ENCODE assay signal across 12 cellular contexts in genomic region chr21:46425566-46425965, GRCh38. TPM values are rescaled to one million over a fixed set of nuclear protein-coding genes. Genes with fewer than 3 reads are reported as not detected.
A peak's percentile ranks its signal among the peaks of the same experiment; 100 is the strongest.
DNase-seq lines count a peak whose midpoint lies in the region; ATAC-seq and TF ChIP-seq lines count a peak whose summit lies in the region.
"Had no signal": no experiment of that assay in that cellular context is flagged by ENCODE, and none has a peak within 500 bp of the region (broad histone marks: within the 10 kb centered on the region; RNA-seq: fewer than 3 reads in every experiment).

No MANE protein-coding gene starts in this region.

- H2AFZ ChIP-seq in GM23338, result no peak overlapping the region

- CTCF ChIA-PET in Calu3 (lab: Charles Lee), result no interaction called here

- no peaks in the 10 kb centered on the region for H3K9me3 Mint-ChIP-seq in GM23338
- H3K9me3 Mint-ChIP-seq in activated CD4-positive, alpha-beta T cell treated with anti-CD3 and anti-CD28 coated beads, Interleukin-2, amount 10 ng/mL, durations not matched to agents 24 days and 14 days, result no peaks in the 10 kb centered on the region
- no peaks in the 10 kb centered on the region for H3K9me3 Mint-ChIP-seq in activated naive CD8-positive, alpha-beta T cell treated with anti-CD3 and anti-CD28 coated beads, Interleukin-2, amount 10 ng/mL, durations not matched to agents 7 days and 5 days
- no peaks in the 10 kb centered on the region for H3K9me3 Mint-ChIP-seq in Calu3 (ENCODE audit: low read depth, unreplicated experiment)

- H3K4me3 Mint-ChIP-seq in GM23338, result no peak overlapping the region
- no peak overlapping the region for H3K4me3 Mint-ChIP-seq in activated CD4-positive, alpha-beta T cell treated with anti-CD3 and anti-CD28 coated beads, Interleukin-2, amount 10 ng/mL, durations not matched to agents 24 days and 14 days
- peak overlapping the region; percentile 83 for H3K4me3 Mint-ChIP-seq in activated naive CD8-positive, alpha-beta T cell treated with anti-CD3 and anti-CD28 coated beads, Interleukin-2, amount 10 ng/mL, durations not matched to agents 7 days and 5 days
- H3K4me3 Mint-ChIP-seq in Calu3 (ENCODE audit: low read depth, unreplicated experiment), result no peak overlapping the region

- H3K4me3 ChIP-seq in GM23338, result no peak overlapping the region
- H3K4me3 ChIP-seq: BLaER1 treated with 17β-estradiol and CSF1 and Interleukin-3, amounts not matched to agents 10 nM and 100 nM; thyroid gland had no signal

- TF ChIP-seq CTCF in GM23338 (conservative IDR thresholded peaks at IDR 0.05; ENCODE audit: low read depth in 2 of 2) (0 out of 4 replicates have a peak, but pooled peaks of 1 of the 2 experiments have one; percentile 1), Calu3 (IDR thresholded peaks at IDR 0.05; ENCODE audit: unreplicated experiment) (no peak)

- H4K20me1 ChIP-seq in GM23338 (replicated peaks; ENCODE audit: insufficient read depth), result no peaks in the 10 kb centered on the region

- H3K9me2 ChIP-seq in GM23338 (ENCODE audit: insufficient read depth), result no peaks in the 10 kb centered on the region

- POLR2A ChIA-PET in activated naive CD8-positive, alpha-beta T cell treated with anti-CD3 and anti-CD28 coated beads, Interleukin-2, amount 10 ng/mL, durations not matched to agents 7 days and 5 days (lab: Charles Lee), result interaction anchor here (0.8 to 4.2 kb wide), 14 partner anchors 9 to 214 kb away, joined by 3 to 32 read pairs (median 8); partner anchors contain the start of genes C21orf58, DIP2A, PCNT and PRMT2

- H3K36me3 ChIP-seq in GM23338 (ENCODE audit: insufficient read depth), result peaks cover 6% of the 10 kb centered on the region

- ATAC-seq in GM23338 (no peak), GM21367 (IDR thresholded peaks at IDR 0.05; ENCODE audit: unreplicated experiment) (no peak)
- peak; percentile 77 for ATAC-seq in activated naive CD8-positive, alpha-beta T cell treated with anti-CD3 and anti-CD28 coated beads, Interleukin-2, amount 10 ng/mL, durations not matched to agents 7 days and 5 days (ENCODE audit: low read depth)
- ATAC-seq: left colon had no signal

- peaks cover 24% of the 10 kb centered on the region for H3K4me1 Mint-ChIP-seq in GM23338
- H3K4me1 Mint-ChIP-seq in activated CD4-positive, alpha-beta T cell treated with anti-CD3 and anti-CD28 coated beads, Interleukin-2, amount 10 ng/mL, durations not matched to agents 24 days and 14 days, result peaks cover 2% of the 10 kb centered on the region
- H3K4me1 Mint-ChIP-seq in activated naive CD8-positive, alpha-beta T cell treated with anti-CD3 and anti-CD28 coated beads, Interleukin-2, amount 10 ng/mL, durations not matched to agents 7 days and 5 days, result peaks cover 21% of the 10 kb centered on the region
- no peaks in the 10 kb centered on the region for H3K4me1 Mint-ChIP-seq in Calu3 (ENCODE audit: low read depth, unreplicated experiment)

- no peak overlapping the region for H3K27ac ChIP-seq in GM23338 (ENCODE audit: low read depth)
- H3K27ac ChIP-seq: thyroid gland had no signal

- H3K36me3 Mint-ChIP-seq in GM23338 (ENCODE audit: low read depth), result peaks cover 51% of the 10 kb centered on the region
- H3K36me3 Mint-ChIP-seq in activated CD4-positive, alpha-beta T cell treated with anti-CD3 and anti-CD28 coated beads, Interleukin-2, amount 10 ng/mL, durations not matched to agents 24 days and 14 days (ENCODE audit: low read depth), result peaks cover 15% of the 10 kb centered on the region
- H3K36me3 Mint-ChIP-seq in activated naive CD8-positive, alpha-beta T cell treated with anti-CD3 and anti-CD28 coated beads, Interleukin-2, amount 10 ng/mL, durations not matched to agents 7 days and 5 days, result peaks cover 14% of the 10 kb centered on the region
- peaks cover 23% of the 10 kb centered on the region for H3K36me3 Mint-ChIP-seq in Calu3 (ENCODE audit: insufficient read depth, unreplicated experiment)

- BruUV-seq in Calu3 (replicated peaks; lab: Mats Ljungman, UMichigan), result no TSS peak

- H3K27me3 ChIP-seq in GM23338 (ENCODE audit: insufficient read depth), result no peaks in the 10 kb centered on the region
- H3K27me3 ChIP-seq: BLaER1 treated with 17β-estradiol and CSF1 and Interleukin-3, amounts not matched to agents 10 nM and 100 nM; thyroid gland had no signal

- intact Hi-C loops in activated CD4-positive, alpha-beta T cell treated with anti-CD3 and anti-CD28 coated beads, Interleukin-2, amount 10 ng/mL, durations not matched to agents 24 days and 14 days (cut with micrococcal nuclease), result no loop called here
- intact Hi-C loops in Calu3 (cut with micrococcal nuclease; ENCODE audit: unreplicated experiment), result no loop called here

- DNase-seq in GM23338 (ENCODE audit: low spot score) (no peak), hypothalamus (lab: John Stamatoyannopoulos, UW) (no peak), Calu3 (no peak), amniotic stem cell (lab: John Stamatoyannopoulos, UW) (no peak)
- DNase-seq in activated CD4-positive, alpha-beta T cell treated with anti-CD3 and anti-CD28 coated beads, Interleukin-2, amount 10 ng/mL, durations not matched to agents 24 days and 14 days, result peak; percentile 61
- peak; percentile 80 for DNase-seq in activated naive CD8-positive, alpha-beta T cell treated with anti-CD3 and anti-CD28 coated beads, Interleukin-2, amount 10 ng/mL, durations not matched to agents 7 days and 5 days
- peak; percentile 30 for DNase-seq in stimulated activated CD8-positive, alpha-beta memory T cell treated with anti-CD3 and anti-CD28 coated beads, Interleukin-12 subunit alpha, Interleukin-12 subunit beta, amount 100 ng/mL, for 24 hours (ENCODE audit: extremely low read depth)
- DNase-seq: left colon, NCI-H2107, thyroid gland had no signal

- H3K79me2 ChIP-seq in GM23338 (replicated peaks; ENCODE audit: insufficient read depth), result no peaks in the 10 kb centered on the region

- H3K4me2 ChIP-seq in GM23338, result no peak overlapping the region
- H3K4me2 ChIP-seq: BLaER1 treated with 17β-estradiol and CSF1 and Interleukin-3, amounts not matched to agents 10 nM and 100 nM had no signal

- peaks cover 13% of the 10 kb centered on the region for H3K4me1 ChIP-seq in GM23338 (ENCODE audit: insufficient read depth)
- H3K4me1 ChIP-seq: thyroid gland had no signal

- H3F3A ChIP-seq in GM23338 (replicated peaks; ENCODE audit: low read depth), result 0 out of 2 replicates have a peak, but pooled peaks cover 6% of the 10 kb centered on the region

- H3K27ac Mint-ChIP-seq in GM23338, result peak overlapping the region; percentile 26; the same call in 1 of the 2 replicates
- peak overlapping the region; percentile 41 for H3K27ac Mint-ChIP-seq in activated CD4-positive, alpha-beta T cell treated with anti-CD3 and anti-CD28 coated beads, Interleukin-2, amount 10 ng/mL, durations not matched to agents 24 days and 14 days
- H3K27ac Mint-ChIP-seq in activated naive CD8-positive, alpha-beta T cell treated with anti-CD3 and anti-CD28 coated beads, Interleukin-2, amount 10 ng/mL, durations not matched to agents 7 days and 5 days, result peak overlapping the region; percentile 97
- H3K27ac Mint-ChIP-seq in Calu3 (ENCODE audit: unreplicated experiment), result no peak overlapping the region

- H3K27me3 Mint-ChIP-seq in GM23338 (ENCODE audit: insufficient read depth, low read depth, poor library complexity), result peaks cover 6% of the 10 kb centered on the region
- no peaks in the 10 kb centered on the region for H3K27me3 Mint-ChIP-seq in activated CD4-positive, alpha-beta T cell treated with anti-CD3 and anti-CD28 coated beads, Interleukin-2, amount 10 ng/mL, durations not matched to agents 24 days and 14 days
- H3K27me3 Mint-ChIP-seq in activated naive CD8-positive, alpha-beta T cell treated with anti-CD3 and anti-CD28 coated beads, Interleukin-2, amount 10 ng/mL, durations not matched to agents 7 days and 5 days, result no peaks in the 10 kb centered on the region
- H3K27me3 Mint-ChIP-seq in Calu3 (ENCODE audit: unreplicated experiment), result no peaks in the 10 kb centered on the region

TF ChIP-seq in GM23338, 12 proteins besides CTCF, POLR2A, EP300 and RAD21 (continues in another document):
- TF ChIP-seq CREB1 (CRISPR knock-in tag; IDR thresholded peaks at IDR 0.05; ENCODE audit: low read depth) (no peak), POLR2AphosphoS5 (IDR thresholded peaks at IDR 0.05; ENCODE audit: low read depth) (no peak), ZNF331 (CRISPR knock-in tag; IDR thresholded peaks at IDR 0.05; ENCODE audit: low read depth) (no peak), ETS1 (IDR thresholded peaks at IDR 0.05) (no peak), NANOG (IDR thresholded peaks at IDR 0.05; ENCODE audit: borderline replicate concordance) (no peak), JUNB (IDR thresholded peaks at IDR 0.05; ENCODE audit: unreplicated experiment) (no peak)

RNA-seq across cellular contexts. Expression of gene DIP2A, which starts 33.1 kb away (rescaled TPM):
- total RNA-seq in GM23338 (2014; rRNA removed; shearing (Covaris generic)), result 34.4 and 36.3 TPM in 2 replicates
- polyA plus RNA-seq in GM23338 (2016; fragmentation: Nextera tagmentation; extraction: Ambion mirVana), result 15.9 and 18.5 TPM in 2 replicates
- total RNA-seq in activated CD4-positive, alpha-beta T cell treated with anti-CD3 and anti-CD28 coated beads, Interleukin-2, amount 10 ng/mL, durations not matched to agents 24 days and 14 days, result 30.5 and 31.3 TPM in 2 replicates
- 10 to 100 TPM; 78.7 to 78.8 TPM for total RNA-seq in activated naive CD8-positive, alpha-beta T cell treated with anti-CD3 and anti-CD28 coated beads, Interleukin-2, amount 10 ng/mL, durations not matched to agents 7 days and 5 days
- total RNA-seq in Calu3 (2022), result 27.8 and 29.3 TPM in 2 replicates

Comparison
In these comparisons a context has a peak if more than half of its experiments do, and no peak if none do; other contexts are left out.
1. DNase-seq: peak in activated CD4-positive, alpha-beta T cell treated with anti-CD3 and anti-CD28 coated beads, Interleukin-2, amount 10 ng/mL, durations not matched to agents 24 days and 14 days (single experiment), activated naive CD8-positive, alpha-beta T cell treated with anti-CD3 and anti-CD28 coated beads, Interleukin-2, amount 10 ng/mL, durations not matched to agents 7 days and 5 days (single experiment) and stimulated activated CD8-positive, alpha-beta memory T cell treated with anti-CD3 and anti-CD28 coated beads, Interleukin-12 subunit alpha, Interleukin-12 subunit beta, amount 100 ng/mL, for 24 hours (single experiment); none in GM23338 (single experiment), hypothalamus (0 of 51), Calu3 (single experiment) and amniotic stem cell (single experiment).